ENCODE assay signal across 26 cellular contexts in genomic region chr2:2852015-2852777, GRCh38.
"Had no signal": no experiment of that assay in that cellular context is flagged by ENCODE, and none has a peak within 500 bp of the region (broad histone marks: within the 10 kb centered on the region; RNA-seq: fewer than 3 reads in every experiment).

No MANE protein-coding gene starts in this region.

- H3K27ac Mint-ChIP-seq: activated CD8-positive, alpha-beta T cell treated with anti-CD3 and anti-CD28 coated beads, Interleukin-2, amount 10 ng/mL, durations not matched to agents 7 days and 5 days; activated naive CD4-positive, alpha-beta T cell treated with anti-CD3 and anti-CD28 coated beads, Interleukin-2, amount 50 U/mL, for 24 hours; T-helper 1 cell treated with Interleukin-12 subunit alpha and Interleukin-12 subunit beta and Interleukin-4 antibody, amounts not matched to agents 30 μg/mL and 1 μg/mL, for 36 hours had no signal

- H3K9me3 ChIP-seq: breast epithelium had no signal

- H3K27me3 Mint-ChIP-seq: activated naive CD4-positive, alpha-beta T cell treated with anti-CD3 and anti-CD28 coated beads, Interleukin-2, amount 50 U/mL, for 24 hours had no signal

- H3K36me3 Mint-ChIP-seq: activated naive CD4-positive, alpha-beta T cell treated with anti-CD3 and anti-CD28 coated beads, Interleukin-2, amount 50 U/mL, for 24 hours; WTC11 had no signal

- DNase-seq: activated CD4-positive, alpha-beta T cell treated with anti-CD3 and anti-CD28 coated beads for 48 hours; activated CD4-positive, alpha-beta T cell treated with anti-CD3 and anti-CD28 coated beads, Interleukin-2, amount 50 U/mL, for 4 hours; activated CD4-positive, CD25-positive, alpha-beta regulatory T cell treated with anti-CD3 and anti-CD28 coated beads, Interleukin-2, amount 50 U/mL, for 72 hours; activated CD8-positive, alpha-beta memory T cell treated with anti-CD3 and anti-CD28 coated beads, Interleukin-2, amount 50 U/mL, for 48 hours; activated CD8-positive, alpha-beta T cell treated with anti-CD3 and anti-CD28 coated beads, Interleukin-2, amount 10 ng/mL, durations not matched to agents 7 days and 5 days; activated naive CD4-positive, alpha-beta T cell; activated T-cell treated with anti-CD3 and anti-CD28 coated beads, Interleukin-2, amount 50 U/mL, for 1 hour; Karpas-422; MM.1S; NCI-H1105; NCI-H1694 treated with DMSO at 0.1 percent for 48 hours; NCI-H2029 treated with DMSO at 0.1 percent for 48 hours; NCI-H345; NCI-H510A; NCI-H526 treated with DMSO at 0.1 percent for 48 hours; NCI-H82; NK-92 treated with Interleukin-12 subunit alpha and Interleukin-12 subunit beta, amount 100 ng/mL, for 24 hours; OCI-M1; RPMI8226 had no signal

- H3K27ac ChIP-seq: breast epithelium, SJSA1 had no signal

- H3K36me3 ChIP-seq: breast epithelium, SJSA1 had no signal

- H3K9me3 Mint-ChIP-seq: activated naive CD4-positive, alpha-beta T cell treated with anti-CD3 and anti-CD28 coated beads, Interleukin-2, amount 50 U/mL, for 24 hours; T-helper 1 cell treated with Interleukin-12 subunit alpha and Interleukin-12 subunit beta and Interleukin-4 antibody, amounts not matched to agents 30 μg/mL and 1 μg/mL, for 36 hours; WTC11 had no signal

- H3K27me3 ChIP-seq: breast epithelium, SJSA1 had no signal

- H3K4me3 Mint-ChIP-seq: activated CD8-positive, alpha-beta T cell treated with anti-CD3 and anti-CD28 coated beads, Interleukin-2, amount 10 ng/mL, durations not matched to agents 7 days and 5 days; activated naive CD4-positive, alpha-beta T cell treated with anti-CD3 and anti-CD28 coated beads, Interleukin-2, amount 50 U/mL, for 24 hours; T-helper 1 cell treated with Interleukin-12 subunit alpha and Interleukin-12 subunit beta and Interleukin-4 antibody, amounts not matched to agents 30 μg/mL and 1 μg/mL, for 36 hours; WTC11 had no signal

- H3K4me1 Mint-ChIP-seq: activated naive CD4-positive, alpha-beta T cell treated with anti-CD3 and anti-CD28 coated beads, Interleukin-2, amount 50 U/mL, for 24 hours had no signal

- H3K4me3 ChIP-seq: breast epithelium, SJSA1 had no signal

- ATAC-seq: activated CD8-positive, alpha-beta T cell treated with anti-CD3 and anti-CD28 coated beads, Interleukin-2, amount 10 ng/mL, durations not matched to agents 7 days and 5 days; Panc1; SK-N-SH treated with all-trans-retinoic acid at 6 μM for 48 hours; WTC11 had no signal

- H3K4me1 ChIP-seq: breast epithelium, SJSA1 had no signal
